ENCODE assay signal across 8 cellular contexts in the genomic region with DNA sequence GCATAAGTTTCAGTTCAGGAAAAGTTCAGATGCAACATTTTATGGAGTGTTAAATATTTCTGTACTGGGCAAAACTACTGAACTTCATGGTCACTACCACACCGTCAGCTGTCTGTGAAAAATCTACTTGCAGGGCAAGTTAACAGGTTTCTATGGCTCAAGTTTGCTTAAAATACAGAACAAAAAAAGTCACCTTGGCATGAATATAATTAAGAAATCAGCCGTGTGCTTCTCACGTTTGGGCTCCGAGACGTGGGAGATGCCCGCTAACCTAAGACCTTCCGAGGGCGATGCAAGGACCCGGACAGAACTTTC. TPM values are rescaled to one million over a fixed set of nuclear protein-coding genes. Genes with fewer than 3 reads are reported as not detected.
DNase-seq lines count a peak whose midpoint lies in the region; ATAC-seq, FAIRE-seq and TF ChIP-seq lines count a peak whose summit lies in the region.

No MANE protein-coding gene starts in this region.

- no peaks in the 10 kb centered on the region for H3K27me3 ChIP-seq in A673 (replicated peaks; ENCODE audit: insufficient read depth, low read depth, low read length, poor library complexity)
- H3K27me3 ChIP-seq in keratinocyte (ENCODE audit: control insufficient read depth, extremely low read depth, insufficient read depth, low read length): no peaks in the 10 kb centered on the region
- no peaks in the 10 kb centered on the region for H3K27me3 ChIP-seq in thoracic aorta (replicated peaks; ENCODE audit: insufficient read depth)

- ATAC-seq in GM21786 (IDR thresholded peaks at IDR 0.05; ENCODE audit: unreplicated experiment): peak; percentile 0
- ATAC-seq in thoracic aorta (ENCODE audit: insufficient number of reproducible peaks, low FRiP score, low read depth): no peak
- no peak for ATAC-seq in HG03432 (IDR thresholded peaks at IDR 0.05; ENCODE audit: unreplicated experiment)
- no peak for ATAC-seq in GM18858 (IDR thresholded peaks at IDR 0.05; ENCODE audit: unreplicated experiment)
- ATAC-seq in HG03108 (IDR thresholded peaks at IDR 0.05; ENCODE audit: unreplicated experiment): no peak

- no peaks in the 10 kb centered on the region for H4K20me1 ChIP-seq in keratinocyte (ENCODE audit: control insufficient read depth, extremely low read depth, insufficient read depth, low read length)

- H2AFZ ChIP-seq in keratinocyte (ENCODE audit: control insufficient read depth, low read length): peak overlapping the region; percentile 89

- TF ChIP-seq CTCF in A673 (conservative IDR thresholded peaks at IDR 0.05; ENCODE audit: low read depth, low read length) (no peak), keratinocyte (optimal IDR thresholded peaks at IDR 0.05 in 1 of 3, IDR thresholded peaks at IDR 0.05 in 1 of 3, conservative IDR thresholded peaks at IDR 0.05 in 1 of 3; ENCODE audit: extremely low read depth in 1 of 3, insufficient read depth in 2 of 3, low read length in 3 of 3) (no peak), thoracic aorta (IDR thresholded peaks at IDR 0.05) (no peak)

- H3K9me3 Mint-ChIP-seq in activated T-helper 1 cell treated with anti-CD3 and anti-CD28 coated beads, Interleukin-12 subunit alpha, Interleukin-12 subunit beta, Interleukin-2, Interleukin-4 antibody, amounts not matched to agents 30 ng/mL and 10 ng/mL and 1 ng/mL, durations not matched to agents 14 hours and 24 hours and 36 hours: no peaks in the 10 kb centered on the region

- DNase-seq in A673 (ENCODE audit: low spot score) (no peak), keratinocyte (ENCODE audit: low read depth, low spot score) (no peak), thoracic aorta (ENCODE audit: low spot score) (no peak)
- no peak for DNase-seq in activated T-helper 1 cell treated with anti-CD3 and anti-CD28 coated beads, Interleukin-12 subunit alpha, Interleukin-12 subunit beta, Interleukin-2, Interleukin-4 antibody, amounts not matched to agents 30 ng/mL and 10 ng/mL and 1 ng/mL, durations not matched to agents 14 hours and 24 hours and 36 hours (ENCODE audit: low spot score)

- H3K79me2 ChIP-seq in keratinocyte (ENCODE audit: control insufficient read depth, insufficient read depth, low read length): peaks cover 17% of the 10 kb centered on the region

- intact Hi-C loops in A673 (cut with micrococcal nuclease; ENCODE audit: unreplicated experiment): no loop called here
- intact Hi-C loops in activated T-helper 1 cell treated with anti-CD3 and anti-CD28 coated beads, Interleukin-12 subunit alpha, Interleukin-12 subunit beta, Interleukin-2, Interleukin-4 antibody, amounts not matched to agents 30 ng/mL and 10 ng/mL and 1 ng/mL, durations not matched to agents 14 hours and 24 hours and 36 hours (cut with micrococcal nuclease): loop anchor here (1.0 to 10.0 kb wide), 9 partner anchors 8 to 1799 kb away; a partner anchor contains a TSS

- H3K4me1 ChIP-seq in A673 (ENCODE audit: insufficient read depth, low read length, poor library complexity, severe bottlenecking) (peaks cover 36% of the 10 kb centered on the region), keratinocyte (ENCODE audit: control insufficient read depth, extremely low read depth, insufficient read depth, low read length) (peaks cover 8% of the 10 kb centered on the region), thoracic aorta (ENCODE audit: control insufficient read depth in 1 of 2, low read depth in 2 of 2) (peaks cover 31 to 53% of the 10 kb centered on the region in 2 donors)

- H3K4me1 Mint-ChIP-seq in activated T-helper 1 cell treated with anti-CD3 and anti-CD28 coated beads, Interleukin-12 subunit alpha, Interleukin-12 subunit beta, Interleukin-2, Interleukin-4 antibody, amounts not matched to agents 30 ng/mL and 10 ng/mL and 1 ng/mL, durations not matched to agents 14 hours and 24 hours and 36 hours (ENCODE audit: low read depth): peaks cover 60% of the 10 kb centered on the region

- POLR2A ChIA-PET in A673 (lab: Charles Lee; ENCODE audit: low non-redundant PET): no interaction called here

- H3K4me2 ChIP-seq in keratinocyte (ENCODE audit: control insufficient read depth, extremely low read depth, insufficient read depth, low read depth, low read length): peak overlapping the region; percentile 76

- peak overlapping the region; percentile 87 for H3K4me3 Mint-ChIP-seq in activated T-helper 1 cell treated with anti-CD3 and anti-CD28 coated beads, Interleukin-12 subunit alpha, Interleukin-12 subunit beta, Interleukin-2, Interleukin-4 antibody, amounts not matched to agents 30 ng/mL and 10 ng/mL and 1 ng/mL, durations not matched to agents 14 hours and 24 hours and 36 hours

- peak overlapping the region; percentile 89 for H3K4me3 ChIP-seq in A673 (ENCODE audit: low read depth, low read length, poor library complexity, severe bottlenecking)
- H3K4me3 ChIP-seq in keratinocyte (ENCODE audit: control insufficient read depth in 2 of 3, extremely low read depth in 1 of 3, insufficient read depth in 2 of 3, low read depth in 1 of 3, low read length in 3 of 3): peak overlapping the region; percentile 62 to 85 (median 69)
- H3K4me3 ChIP-seq in thoracic aorta: peak overlapping the region; percentile 75

- H3K27ac ChIP-seq in A673 (ENCODE audit: low read depth, low read length, poor library complexity, severe bottlenecking) (peak overlapping the region; percentile 66), keratinocyte (ENCODE audit: control insufficient read depth, insufficient read depth, low read length) (peak overlapping the region; percentile 50), thoracic aorta (peak overlapping the region; percentile 76 to 77)

- peak overlapping the region; percentile 78 for H3K9ac ChIP-seq in keratinocyte (ENCODE audit: control insufficient read depth, extremely low read depth, insufficient read depth, low read length)

- H3K9me3 ChIP-seq in A673 (ENCODE audit: low read depth, low read length, poor library complexity, severe bottlenecking) (no peaks in the 10 kb centered on the region), keratinocyte (ENCODE audit: control insufficient read depth, low read depth, low read length) (no peaks in the 10 kb centered on the region), thoracic aorta (no peaks in the 10 kb centered on the region)

- H3K36me3 Mint-ChIP-seq in activated T-helper 1 cell treated with anti-CD3 and anti-CD28 coated beads, Interleukin-12 subunit alpha, Interleukin-12 subunit beta, Interleukin-2, Interleukin-4 antibody, amounts not matched to agents 30 ng/mL and 10 ng/mL and 1 ng/mL, durations not matched to agents 14 hours and 24 hours and 36 hours (ENCODE audit: low read depth): peaks cover 9% of the 10 kb centered on the region

- no peaks in the 10 kb centered on the region for H3K27me3 Mint-ChIP-seq in activated T-helper 1 cell treated with anti-CD3 and anti-CD28 coated beads, Interleukin-12 subunit alpha, Interleukin-12 subunit beta, Interleukin-2, Interleukin-4 antibody, amounts not matched to agents 30 ng/mL and 10 ng/mL and 1 ng/mL, durations not matched to agents 14 hours and 24 hours and 36 hours (ENCODE audit: insufficient read depth)

- dilution Hi-C loops in keratinocyte (cut with MboI; ENCODE audit: extremely low pct_ligation_motif_present, low sequenced_read_pairs): no loop called here

- H3K27ac Mint-ChIP-seq in activated T-helper 1 cell treated with anti-CD3 and anti-CD28 coated beads, Interleukin-12 subunit alpha, Interleukin-12 subunit beta, Interleukin-2, Interleukin-4 antibody, amounts not matched to agents 30 ng/mL and 10 ng/mL and 1 ng/mL, durations not matched to agents 14 hours and 24 hours and 36 hours: peak overlapping the region; percentile 82

- CTCF ChIA-PET in A673 (lab: Charles Lee): no interaction called here

- H3K9me1 ChIP-seq in keratinocyte (ENCODE audit: control insufficient read depth, extremely low read depth, insufficient read depth, low read length): no peaks in the 10 kb centered on the region

- H3K36me3 ChIP-seq in A673 (ENCODE audit: insufficient read depth, low read length, poor library complexity, severe bottlenecking) (no peaks in the 10 kb centered on the region), keratinocyte (ENCODE audit: control insufficient read depth in 2 of 2, extremely low read depth in 1 of 2, insufficient read depth in 2 of 2, low read length in 2 of 2) (no peaks in the 10 kb centered on the region), thoracic aorta (no peaks in the 10 kb centered on the region)

- FAIRE-seq in keratinocyte (lab: Jason Lieb, UNC): no peak

- BruUV-seq in A673 (replicated peaks; lab: Mats Ljungman, UMichigan): no TSS peak

RNA-seq across cellular contexts. Expression of a gene that starts 0.6 kb away (rescaled TPM):
- total RNA-seq in A673 (2021): 48.6 and 54.0 TPM in 2 replicates
- 26.0 and 31.8 TPM in 2 replicates for total RNA-seq in activated T-helper 1 cell treated with anti-CD3 and anti-CD28 coated beads, Interleukin-12 subunit alpha, Interleukin-12 subunit beta, Interleukin-2, Interleukin-4 antibody, amounts not matched to agents 30 ng/mL and 10 ng/mL and 1 ng/mL, durations not matched to agents 14 hours and 24 hours and 36 hours
- 8.6 to 10.7 TPM (median 9.2 TPM) in 3 replicates for polyA plus RNA-seq in keratinocyte
- 8.3 TPM for polyA plus RNA-seq in keratinocyte (2011; ENCODE audit: low read depth)
- 3.8 and 8.9 TPM in 2 replicates for polyA plus RNA-seq in keratinocyte (2011; cell fraction: cytosol; rRNA removed)
- 14.6 and 17.3 TPM in 2 replicates for polyA plus RNA-seq in keratinocyte (2011; cell fraction: nucleus; rRNA removed)
- polyA plus RNA-seq in keratinocyte (2012; ENCODE audit: low replicate concordance): 6.2 and 8.5 TPM in 2 replicates
- polyA minus RNA-seq in keratinocyte: 3.8 to 16.7 TPM (median 12.2 TPM) in 3 replicates
- polyA minus RNA-seq in keratinocyte (2011; cell fraction: cytosol; rRNA and poly(A)+ RNA removed): 5.6 TPM
- 14.2 and 21.9 TPM in 2 replicates for polyA minus RNA-seq in keratinocyte (2011; cell fraction: nucleus; rRNA and poly(A)+ RNA removed)
- total RNA-seq in thoracic aorta: 10 to 100 TPM; 34.4 to 36.0 TPM
